ENCODE assay signal across 14 cellular contexts in genomic region chr10:5461914-5462840, GRCh38. TPM values are rescaled to one million over a fixed set of nuclear protein-coding genes. Genes with fewer than 3 reads are reported as not detected.
A peak's percentile ranks its signal among the peaks of the same experiment; 100 is the strongest.
DNase-seq lines count a peak whose midpoint lies in the region; ATAC-seq and TF ChIP-seq lines count a peak whose summit lies in the region.
"Had no signal": no experiment of that assay in that cellular context is flagged by ENCODE, and none has a peak within 500 bp of the region (broad histone marks: within the 10 kb centered on the region; RNA-seq: fewer than 3 reads in every experiment).

No MANE protein-coding gene starts in this region.

- no peaks in the 10 kb centered on the region for H3K9me3 ChIP-seq in tibial artery

- peak overlapping the region; percentile 24 to 47 for H3K27ac ChIP-seq in tibial artery

- H3K27me3 Mint-ChIP-seq in activated CD8-positive, alpha-beta memory T cell treated with anti-CD3 and anti-CD28 coated beads, Interleukin-2, amount 10 ng/mL, durations not matched to agents 7 days and 5 days: no peaks in the 10 kb centered on the region
- no peaks in the 10 kb centered on the region for H3K27me3 Mint-ChIP-seq in chondrocyte (ENCODE audit: low read depth)

- H3K4me3 Mint-ChIP-seq in activated CD8-positive, alpha-beta memory T cell treated with anti-CD3 and anti-CD28 coated beads, Interleukin-2, amount 10 ng/mL, durations not matched to agents 7 days and 5 days: no peak overlapping the region
- peak overlapping the region; percentile 40 for H3K4me3 Mint-ChIP-seq in chondrocyte (ENCODE audit: unreplicated experiment)

- no peaks in the 10 kb centered on the region for H3K27me3 ChIP-seq in tibial artery

- no peak for ATAC-seq in activated CD8-positive, alpha-beta memory T cell treated with anti-CD3 and anti-CD28 coated beads, Interleukin-2, amount 10 ng/mL, durations not matched to agents 7 days and 5 days
- ATAC-seq in Right ventricle myocardium inferior: no peak

- H3K36me3 Mint-ChIP-seq in activated CD8-positive, alpha-beta memory T cell treated with anti-CD3 and anti-CD28 coated beads, Interleukin-2, amount 10 ng/mL, durations not matched to agents 7 days and 5 days: peaks cover 11% of the 10 kb centered on the region
- peaks cover 13% of the 10 kb centered on the region for H3K36me3 Mint-ChIP-seq in chondrocyte (ENCODE audit: low read depth)

- TF ChIP-seq CTCF in chondrocyte (IDR thresholded peaks at IDR 0.05) (no peak), tibial artery (IDR thresholded peaks at IDR 0.05) (no peak)

- CTCF ChIA-PET in activated CD8-positive, alpha-beta memory T cell treated with anti-CD3 and anti-CD28 coated beads, Interleukin-2, amount 10 ng/mL, durations not matched to agents 7 days and 5 days (lab: Charles Lee): interaction anchor here (0.9 to 2.1 kb wide), 2 partner anchors 161 to 647 kb away, joined by 3 to 6 read pairs; no protein-coding TSS in a partner anchor

- intact Hi-C loops in tibial artery (cut with DNase I; ENCODE audit: low total_unique reads): loop anchor here (5.0 kb wide), 1 partner anchor 65 kb away; no protein-coding TSS in a partner anchor
- intact Hi-C loops in Right ventricle myocardium inferior (cut with DNase I): no loop called here

- H3K4me3 ChIP-seq in tibial artery: no peak overlapping the region

- DNase-seq in activated CD8-positive, alpha-beta memory T cell treated with anti-CD3 and anti-CD28 coated beads, Interleukin-2, amount 10 ng/mL, durations not matched to agents 7 days and 5 days: no peak
- DNase-seq in activated CD8-positive, alpha-beta memory T cell treated with anti-CD3 and anti-CD28 coated beads, Interleukin-2, amount 50 U/mL, for 48 hours: no peak
- no peak for DNase-seq in chondrocyte (ENCODE audit: low spot score)
- DNase-seq in kidney tubule cell (ENCODE audit: low spot score): peak; percentile 38
- no peak for DNase-seq in tibial artery
- DNase-seq in ureter (ENCODE audit: low spot score): no peak
- DNase-seq in amygdala (lab: John Stamatoyannopoulos, UW): no peak
- DNase-seq in Right ventricle myocardium inferior (ENCODE audit: missing footprints): no peak
- DNase-seq: DMS153; posterior cingulate gyrus; stimulated activated CD4-positive, alpha-beta T cell treated with anti-CD3 and anti-CD28 coated beads, Interleukin-4, amount 100 ng/mL, for 4 hours had no signal

- H3K4me1 ChIP-seq in tibial artery: peaks cover 0 to 25% (median 14%) of the 10 kb centered on the region in 4 donors

- H3K27ac Mint-ChIP-seq in activated CD8-positive, alpha-beta memory T cell treated with anti-CD3 and anti-CD28 coated beads, Interleukin-2, amount 10 ng/mL, durations not matched to agents 7 days and 5 days: peak overlapping the region; percentile 16
- H3K27ac Mint-ChIP-seq in chondrocyte (ENCODE audit: unreplicated experiment): peak overlapping the region; percentile 89

- peaks cover 31 to 41% (median 35%) of the 10 kb centered on the region in 3 donors for H3K36me3 ChIP-seq in tibial artery

- no peaks in the 10 kb centered on the region for H3K9me3 Mint-ChIP-seq in activated CD8-positive, alpha-beta memory T cell treated with anti-CD3 and anti-CD28 coated beads, Interleukin-2, amount 10 ng/mL, durations not matched to agents 7 days and 5 days (ENCODE audit: low read depth)
- no peaks in the 10 kb centered on the region for H3K9me3 Mint-ChIP-seq in chondrocyte (ENCODE audit: low read depth)

- peaks cover 3% of the 10 kb centered on the region for H3K4me1 Mint-ChIP-seq in activated CD8-positive, alpha-beta memory T cell treated with anti-CD3 and anti-CD28 coated beads, Interleukin-2, amount 10 ng/mL, durations not matched to agents 7 days and 5 days
- peaks cover 32% of the 10 kb centered on the region for H3K4me1 Mint-ChIP-seq in chondrocyte (ENCODE audit: low read depth)

RNA-seq across cellular contexts. Expression of gene CALML5, which starts 37.2 kb away (rescaled TPM):
- not detected for total RNA-seq in activated CD8-positive, alpha-beta memory T cell treated with anti-CD3 and anti-CD28 coated beads, Interleukin-2, amount 10 ng/mL, durations not matched to agents 7 days and 5 days
- not detected in 3 replicates for total RNA-seq in chondrocyte
- total RNA-seq in ureter: not detected
- total RNA-seq in Right ventricle myocardium inferior: not detected
- total RNA-seq: A172, cardiac septum, glomerular endothelial cell had no signal

RNA-seq across cellular contexts. Expression of gene NET1, which starts 49.8 kb away (rescaled TPM):
- 10 to 100 TPM; 36.3 to 48.8 TPM for total RNA-seq in activated CD8-positive, alpha-beta memory T cell treated with anti-CD3 and anti-CD28 coated beads, Interleukin-2, amount 10 ng/mL, durations not matched to agents 7 days and 5 days
- total RNA-seq in chondrocyte (23.2 to 47.5 TPM (median 42.3 TPM) in 3 replicates), ureter (133 TPM), Right ventricle myocardium inferior (16.2 TPM)

RNA-seq across cellular contexts. Expression of gene TUBAL3, which starts 57.5 kb away (rescaled TPM):
- total RNA-seq in activated CD8-positive, alpha-beta memory T cell treated with anti-CD3 and anti-CD28 coated beads, Interleukin-2, amount 10 ng/mL, durations not matched to agents 7 days and 5 days: not detected
- total RNA-seq in chondrocyte: not detected in 3 replicates
- total RNA-seq in ureter: not detected
- total RNA-seq in Right ventricle myocardium inferior: not detected
- total RNA-seq: A172 had no signal
